ENCODE assay signal across 11 cellular contexts in genomic region chr9:135084881-135085760, GRCh38. TPM values are rescaled to one million over a fixed set of nuclear protein-coding genes. Genes with fewer than 3 reads are reported as not detected.
"Had no signal": no experiment of that assay in that cellular context is flagged by ENCODE, and none has a peak within 500 bp of the region (broad histone marks: within the 10 kb centered on the region; RNA-seq: fewer than 3 reads in every experiment).

No MANE protein-coding gene starts in this region.

- H3K27ac Mint-ChIP-seq: activated T-cell treated with anti-CD3 and anti-CD28 coated beads, Interleukin-2, amount 50 U/mL, for 72 hours; mesothelial cell of epicardium; natural killer cell treated with Interleukin-12 subunit alpha and Interleukin-12 subunit beta and Interleukin-15 and Interleukin-18, amount 100 ng/mL, for 72 hours had no signal

- H3K36me3 ChIP-seq: thoracic aorta, upper lobe of left lung had no signal

- H3K4me3 Mint-ChIP-seq: natural killer cell treated with Interleukin-12 subunit alpha and Interleukin-12 subunit beta and Interleukin-15 and Interleukin-18, amount 100 ng/mL, for 72 hours had no signal

- H3K9me3 Mint-ChIP-seq: activated T-cell treated with anti-CD3 and anti-CD28 coated beads, Interleukin-2, amount 50 U/mL, for 72 hours; mesothelial cell of epicardium; natural killer cell treated with Interleukin-12 subunit alpha and Interleukin-12 subunit beta and Interleukin-15 and Interleukin-18, amount 100 ng/mL, for 72 hours; stimulated activated naive B cell treated with anti-CD40 and anti-IgM and Interleukin-4, amounts not matched to agents 10 μg/mL and 1 μg/mL and 100 μg/mL, for 72 hours had no signal

- H3K9me3 ChIP-seq: spleen, thoracic aorta, upper lobe of left lung had no signal

- H3K27ac ChIP-seq: thoracic aorta had no signal

- DNase-seq: activated effector memory CD4-positive, alpha-beta T cell treated with anti-CD3 and anti-CD28 coated beads, Interleukin-2, amount 50 U/mL, for 16 hours; activated naive CD4-positive, alpha-beta T cell treated with anti-CD3 and anti-CD28 coated beads, Interleukin-2, amount 50 U/mL, for 16 hours; T-helper 9 cell had no signal

- H3K36me3 Mint-ChIP-seq: mesothelial cell of epicardium; natural killer cell treated with Interleukin-12 subunit alpha and Interleukin-12 subunit beta and Interleukin-15 and Interleukin-18, amount 100 ng/mL, for 72 hours; stimulated activated naive B cell treated with anti-CD40 and anti-IgM and Interleukin-4, amounts not matched to agents 10 μg/mL and 1 μg/mL and 100 μg/mL, for 72 hours had no signal

- ATAC-seq: natural killer cell treated with Interleukin-12 subunit alpha and Interleukin-12 subunit beta and Interleukin-15 and Interleukin-18, amount 100 ng/mL, for 72 hours had no signal

RNA-seq across cellular contexts. Expression of gene OLFM1, which starts 2.3 kb away (rescaled TPM):
- total RNA-seq: activated CD8-positive, alpha-beta memory T cell treated with anti-CD3 and anti-CD28 coated beads for 36 hours; natural killer cell treated with Interleukin-12 subunit alpha and Interleukin-12 subunit beta and Interleukin-15 and Interleukin-18, amount 100 ng/mL, for 72 hours had no signal
